In the genomic region with DNA sequence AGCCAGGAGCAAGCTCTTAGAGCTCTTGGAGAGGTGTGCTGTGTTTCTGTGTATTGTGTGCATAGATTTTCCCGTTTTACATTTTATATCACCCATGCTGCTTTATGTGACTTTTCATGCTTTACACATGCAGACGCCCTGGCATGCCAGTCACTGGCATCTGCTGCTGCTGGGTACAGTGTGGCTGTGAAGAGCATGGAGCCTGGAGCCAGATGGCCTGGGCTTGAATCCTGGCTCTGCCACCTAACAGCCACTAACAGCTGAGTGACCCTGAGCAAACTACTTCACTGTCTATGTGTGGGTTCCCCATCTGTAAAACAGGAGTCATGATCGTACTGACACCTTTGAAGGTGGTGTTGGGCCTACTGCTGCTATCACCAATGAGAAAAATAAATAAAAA, we compare ENCODE assay signal across 16 cellular contexts. TPM values are rescaled to one million over a fixed set of nuclear protein-coding genes. Genes with fewer than 3 reads are reported as not detected.
"Had no signal": no experiment of that assay in that cellular context is flagged by ENCODE, and none has a peak within 500 bp of the region (broad histone marks: within the 10 kb centered on the region; RNA-seq: fewer than 3 reads in every experiment).

No MANE protein-coding gene starts in this region.

- ATAC-seq: activated CD4-positive, alpha-beta T cell treated with anti-CD3 and anti-CD28 coated beads for 36 hours; activated T-helper 17 cell treated with anti-CD3 and anti-CD28 coated beads, Interleukin-2, amount 50 U/mL, for 72 hours; foreskin keratinocyte; natural killer cell treated with Interleukin-12 subunit alpha and Interleukin-12 subunit beta and Interleukin-15 and Interleukin-18, amount 100 ng/mL, for 72 hours; stimulated activated naive B cell treated with anti-CD40 and anti-IgM and Interleukin-4, amounts not matched to agents 10 μg/mL and 1 μg/mL and 100 μg/mL, for 72 hours had no signal

- H3K4me3 Mint-ChIP-seq: activated CD4-positive, alpha-beta memory T cell treated with anti-CD3 and anti-CD28 coated beads for 36 hours; activated CD4-positive, alpha-beta T cell treated with anti-CD3 and anti-CD28 coated beads for 36 hours; activated naive CD8-positive, alpha-beta T cell treated with anti-CD3 and anti-CD28 coated beads for 36 hours; activated T-helper 17 cell treated with anti-CD3 and anti-CD28 coated beads, Interleukin-2, amount 50 U/mL, for 72 hours; natural killer cell treated with Interleukin-12 subunit alpha and Interleukin-12 subunit beta and Interleukin-15 and Interleukin-18, amount 100 ng/mL, for 72 hours; stimulated activated naive B cell treated with anti-CD40 and anti-IgM and Interleukin-4, amounts not matched to agents 10 μg/mL and 1 μg/mL and 100 μg/mL, for 72 hours had no signal

- H3K4me1 Mint-ChIP-seq: activated T-helper 17 cell treated with anti-CD3 and anti-CD28 coated beads, Interleukin-2, amount 50 U/mL, for 72 hours had no signal

- H3K9me3 Mint-ChIP-seq: activated CD4-positive, alpha-beta memory T cell treated with anti-CD3 and anti-CD28 coated beads for 36 hours; activated naive CD8-positive, alpha-beta T cell treated with anti-CD3 and anti-CD28 coated beads for 36 hours; activated T-helper 17 cell treated with anti-CD3 and anti-CD28 coated beads, Interleukin-2, amount 50 U/mL, for 72 hours; natural killer cell treated with Interleukin-12 subunit alpha and Interleukin-12 subunit beta and Interleukin-15 and Interleukin-18, amount 100 ng/mL, for 72 hours; stimulated activated naive B cell treated with anti-CD40 and anti-IgM and Interleukin-4, amounts not matched to agents 10 μg/mL and 1 μg/mL and 100 μg/mL, for 72 hours had no signal

- H3K27me3 Mint-ChIP-seq: activated CD4-positive, alpha-beta memory T cell treated with anti-CD3 and anti-CD28 coated beads for 36 hours; activated CD4-positive, alpha-beta T cell treated with anti-CD3 and anti-CD28 coated beads for 36 hours; activated naive CD8-positive, alpha-beta T cell treated with anti-CD3 and anti-CD28 coated beads for 36 hours; activated T-helper 17 cell treated with anti-CD3 and anti-CD28 coated beads, Interleukin-2, amount 50 U/mL, for 72 hours; natural killer cell treated with Interleukin-12 subunit alpha and Interleukin-12 subunit beta and Interleukin-15 and Interleukin-18, amount 100 ng/mL, for 72 hours; stimulated activated naive B cell treated with anti-CD40 and anti-IgM and Interleukin-4, amounts not matched to agents 10 μg/mL and 1 μg/mL and 100 μg/mL, for 72 hours had no signal

- H3K4me1 ChIP-seq: colonic mucosa, foreskin keratinocyte had no signal

- H3K27ac ChIP-seq: colonic mucosa, foreskin keratinocyte, thyroid gland had no signal

- H3K27ac Mint-ChIP-seq: activated CD4-positive, alpha-beta memory T cell treated with anti-CD3 and anti-CD28 coated beads for 36 hours; activated CD4-positive, alpha-beta T cell treated with anti-CD3 and anti-CD28 coated beads for 36 hours; activated naive CD8-positive, alpha-beta T cell treated with anti-CD3 and anti-CD28 coated beads for 36 hours; activated T-helper 17 cell treated with anti-CD3 and anti-CD28 coated beads, Interleukin-2, amount 50 U/mL, for 72 hours; natural killer cell treated with Interleukin-12 subunit alpha and Interleukin-12 subunit beta and Interleukin-15 and Interleukin-18, amount 100 ng/mL, for 72 hours; stimulated activated naive B cell treated with anti-CD40 and anti-IgM and Interleukin-4, amounts not matched to agents 10 μg/mL and 1 μg/mL and 100 μg/mL, for 72 hours had no signal

- H3K9me3 ChIP-seq: colonic mucosa, thyroid gland had no signal

- H3K36me3 Mint-ChIP-seq: activated naive CD8-positive, alpha-beta T cell treated with anti-CD3 and anti-CD28 coated beads for 36 hours; natural killer cell treated with Interleukin-12 subunit alpha and Interleukin-12 subunit beta and Interleukin-15 and Interleukin-18, amount 100 ng/mL, for 72 hours had no signal

- H3K4me3 ChIP-seq: colonic mucosa, thyroid gland had no signal

- DNase-seq: activated CD4-positive, alpha-beta memory T cell treated with anti-CD3 and anti-CD28 coated beads for 36 hours; activated CD4-positive, alpha-beta T cell treated with anti-CD3 and anti-CD28 coated beads for 36 hours; activated naive CD4-positive, alpha-beta T cell; activated naive CD8-positive, alpha-beta T cell treated with anti-CD3 and anti-CD28 coated beads for 36 hours; activated T-cell treated with anti-CD3 and anti-CD28 coated beads for 4 hours; amniotic stem cell; caudate nucleus; colonic mucosa; foreskin keratinocyte; mesendoderm; posterior cingulate gyrus; stimulated activated naive B cell treated with anti-CD40 and anti-IgM and Interleukin-4, amounts not matched to agents 10 μg/mL and 1 μg/mL and 100 μg/mL, for 72 hours; thyroid gland had no signal

- H3K27me3 ChIP-seq: colonic mucosa, foreskin keratinocyte, thyroid gland had no signal

RNA-seq across cellular contexts. Expression of gene CSDC2, which starts 39.6 kb away (rescaled TPM):
- total RNA-seq: activated CD4-positive, alpha-beta memory T cell treated with anti-CD3 and anti-CD28 coated beads for 36 hours; activated CD4-positive, alpha-beta T cell treated with anti-CD3 and anti-CD28 coated beads for 36 hours; activated naive CD8-positive, alpha-beta T cell treated with anti-CD3 and anti-CD28 coated beads for 36 hours; activated T-helper 17 cell treated with anti-CD3 and anti-CD28 coated beads, Interleukin-2, amount 50 U/mL, for 72 hours; foreskin keratinocyte; natural killer cell treated with Interleukin-12 subunit alpha and Interleukin-12 subunit beta and Interleukin-15 and Interleukin-18, amount 100 ng/mL, for 72 hours; T-helper 2 cell treated with Interferon-gamma antibody and Interleukin-4, amounts not matched to agents 100 ng/mL and 5 ng/mL, for 36 hours had no signal
- polyA plus RNA-seq: foreskin keratinocyte had no signal
